10 cellular contexts compared by ENCODE assay signal in the genomic region with DNA sequence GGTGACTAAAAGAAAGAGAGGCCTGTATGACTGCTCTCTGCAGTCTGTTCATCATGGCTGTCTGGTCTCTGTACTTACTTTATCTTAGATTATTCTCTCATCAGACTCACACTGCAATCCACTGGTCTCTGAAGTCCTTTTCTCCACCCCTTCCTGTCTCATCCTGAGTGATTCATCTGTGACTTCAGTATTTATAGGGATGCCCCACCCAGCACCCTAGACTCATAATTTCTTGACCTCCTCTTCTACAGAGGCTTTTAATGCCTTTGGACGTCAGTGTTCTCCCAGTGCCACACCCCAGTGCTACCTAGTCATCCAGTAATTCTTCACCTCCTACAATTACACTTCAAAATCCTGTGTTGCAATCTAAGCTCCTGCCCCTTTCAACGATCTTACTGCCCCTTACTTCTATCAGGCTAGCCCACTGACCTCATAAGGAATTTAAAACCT. TPM values are rescaled to one million over a fixed set of nuclear protein-coding genes. Genes with fewer than 3 reads are reported as not detected.
A peak's percentile ranks its signal among the peaks of the same experiment; 100 is the strongest.
DNase-seq lines count a peak whose midpoint lies in the region; ATAC-seq, FAIRE-seq and TF ChIP-seq lines count a peak whose summit lies in the region.
"Had no signal": no experiment of that assay in that cellular context is flagged by ENCODE, and none has a peak within 500 bp of the region (broad histone marks: within the 10 kb centered on the region; RNA-seq: fewer than 3 reads in every experiment).

No MANE protein-coding gene starts in this region.

- ATAC-seq in left cardiac atrium (peak in 1 of 2 donors; percentile 59), GM21529 (IDR thresholded peaks at IDR 0.05; ENCODE audit: unreplicated experiment) (no peak), GM19397 (IDR thresholded peaks at IDR 0.05; ENCODE audit: unreplicated experiment) (no peak)
- ATAC-seq: WTC11 had no signal

- DNase-seq in left cardiac atrium (peak; percentile 18), right atrium auricular region (ENCODE audit: low spot score) (no peak), T1000 (lab: John Stamatoyannopoulos, UW) (peak; percentile 43), iris pigment epithelial cell (ENCODE audit: low read depth) (peak; percentile 72), urothelium cell line (ENCODE audit: low spot score) (peak; percentile 26), AG08396 (ENCODE audit: low spot score) (no peak)
- DNase-seq: activated gamma-delta T cell had no signal

- H3K27ac ChIP-seq in right atrium auricular region: no peak overlapping the region

- H3K27me3 ChIP-seq in right atrium auricular region: no peaks in the 10 kb centered on the region

- no peak overlapping the region for H3K4me3 ChIP-seq in right atrium auricular region

- no peak for TF ChIP-seq CTCF in right atrium auricular region (IDR thresholded peaks at IDR 0.05)

- H3K36me3 ChIP-seq in right atrium auricular region: no peaks in the 10 kb centered on the region

- intact Hi-C loops in left cardiac atrium (cut with DNase I): no loop called here

- no peaks in the 10 kb centered on the region for H3K9me3 ChIP-seq in right atrium auricular region

- no peak for FAIRE-seq in urothelium cell line (lab: Jason Lieb, UNC)

- H3K4me1 ChIP-seq in right atrium auricular region: no peaks in the 10 kb centered on the region

RNA-seq across cellular contexts. Expression of gene ITPRID2, which starts 14.9 kb away (rescaled TPM):
- total RNA-seq in left cardiac atrium (10 to 100 TPM; 61.5 to 88.7 TPM), right atrium auricular region (10 to 100 TPM; 52.0 to 56.5 TPM)

Comparison
In these comparisons a context has a peak if more than half of its experiments do, and no peak if none do; other contexts are left out.
1. DNase-seq: peak in left cardiac atrium (single experiment), T1000 (single experiment), iris pigment epithelial cell (single experiment) and urothelium cell line (single experiment); none in right atrium auricular region (single experiment) and AG08396 (single experiment).